Comparison of ENCODE assay signal across 33 cellular contexts in genomic region chr10:126218778-126219649, GRCh38.
"Had no signal": no experiment of that assay in that cellular context is flagged by ENCODE, and none has a peak within 500 bp of the region (broad histone marks: within the 10 kb centered on the region; RNA-seq: fewer than 3 reads in every experiment).

No MANE protein-coding gene starts in this region.

- H3K9ac ChIP-seq: SK-N-SH had no signal

- H3K27ac ChIP-seq: adrenal gland, Peyer's patch, SJSA1 had no signal

- H3K9me3 ChIP-seq: adrenal gland, Peyer's patch, SJSA1, SK-N-SH had no signal

- H3K4me2 ChIP-seq: SK-N-SH had no signal

- H3K4me3 ChIP-seq: adrenal gland, Peyer's patch, SJSA1 had no signal

- H3K36me3 Mint-ChIP-seq: activated naive CD4-positive, alpha-beta T cell treated with anti-CD3 and anti-CD28 coated beads, Interleukin-2, amount 50 U/mL, for 72 hours; brain; WTC11 had no signal

- H3K27me3 Mint-ChIP-seq: activated CD4-positive, alpha-beta T cell treated with anti-CD3 and anti-CD28 coated beads for 36 hours; activated CD4-positive, alpha-beta T cell treated with anti-CD3 and anti-CD28 coated beads, Interleukin-2, amount 10 ng/mL, durations not matched to agents 7 days and 5 days had no signal

- DNase-seq: activated CD4-positive, alpha-beta T cell treated with anti-CD3 and anti-CD28 coated beads for 36 hours; activated CD4-positive, alpha-beta T cell treated with anti-CD3 and anti-CD28 coated beads, Interleukin-2, amount 10 ng/mL, durations not matched to agents 7 days and 5 days; activated CD4-positive, alpha-beta T cell treated with anti-CD3 and anti-CD28 coated beads, Interleukin-2, amount 50 U/mL, for 48 hours; activated CD8-positive, alpha-beta T cell treated with anti-CD3 and anti-CD28 coated beads, Interleukin-2, amount 10 ng/mL, durations not matched to agents 7 days and 5 days; activated gamma-delta T cell; activated naive CD4-positive, alpha-beta T cell treated with Interleukin-2 at 50 U/mL for 16 hours; activated T-cell treated with anti-CD3 and anti-CD28 coated beads, Interleukin-2, amount 50 U/mL, for 24 hours; adrenal gland; anterior cingulate cortex; caudate nucleus; cerebellar nuclear complex; KG1; NCI-H1105; NCI-H1417 treated with DMSO at 0.1 percent for 48 hours; NCI-H187 treated with DMSO at 0.1 percent for 48 hours; NCI-H2081; NCI-H2171 treated with DMSO at 0.1 percent for 48 hours; NCI-H2227 treated with DMSO at 0.1 percent for 48 hours; NCI-H446; NCI-H510A treated with DMSO at 0.1 percent for 48 hours; NCI-H526 treated with DMSO at 0.1 percent for 48 hours; PC-3; Peyer's patch; RPMI8226; SHP77 treated with DMSO at 0.1 percent for 48 hours; SK-N-SH had no signal

- H3K4me1 Mint-ChIP-seq: activated CD4-positive, alpha-beta T cell treated with anti-CD3 and anti-CD28 coated beads for 36 hours; activated CD4-positive, alpha-beta T cell treated with anti-CD3 and anti-CD28 coated beads, Interleukin-2, amount 10 ng/mL, durations not matched to agents 7 days and 5 days had no signal

- H3K9me3 Mint-ChIP-seq: activated CD4-positive, alpha-beta T cell treated with anti-CD3 and anti-CD28 coated beads, Interleukin-2, amount 10 ng/mL, durations not matched to agents 7 days and 5 days; activated naive CD4-positive, alpha-beta T cell treated with anti-CD3 and anti-CD28 coated beads, Interleukin-2, amount 50 U/mL, for 72 hours; activated T-cell treated with anti-CD3 and anti-CD28 coated beads, Interleukin-2, amount 50 U/mL, for 24 hours; activated T-helper 2 cell treated with anti-CD3 and anti-CD28 coated beads, Interferon-gamma antibody, Interleukin-2, Interleukin-4, amounts not matched to agents 10 μg/mL and 5 μg/mL and 100 μg/mL, durations not matched to agents 14 hours and 24 hours and 36 hours; T-helper 1 cell treated with Interleukin-12 subunit alpha and Interleukin-12 subunit beta and Interleukin-4 antibody, amounts not matched to agents 30 μg/mL and 1 μg/mL, for 36 hours; T-helper 2 cell treated with Interferon-gamma antibody and Interleukin-4, amounts not matched to agents 5 μg/mL and 100 μg/mL, for 36 hours; WTC11 had no signal

- H3K9me2 ChIP-seq: SK-N-SH had no signal

- H3K27ac Mint-ChIP-seq: activated CD4-positive, alpha-beta T cell treated with anti-CD3 and anti-CD28 coated beads for 36 hours; activated CD4-positive, alpha-beta T cell treated with anti-CD3 and anti-CD28 coated beads, Interleukin-2, amount 10 ng/mL, durations not matched to agents 7 days and 5 days; activated CD8-positive, alpha-beta T cell treated with anti-CD3 and anti-CD28 coated beads, Interleukin-2, amount 10 ng/mL, durations not matched to agents 7 days and 5 days; activated naive CD4-positive, alpha-beta T cell treated with anti-CD3 and anti-CD28 coated beads, Interleukin-2, amount 50 U/mL, for 72 hours; activated T-cell treated with anti-CD3 and anti-CD28 coated beads, Interleukin-2, amount 50 U/mL, for 24 hours; activated T-helper 2 cell treated with anti-CD3 and anti-CD28 coated beads, Interferon-gamma antibody, Interleukin-2, Interleukin-4, amounts not matched to agents 10 μg/mL and 5 μg/mL and 100 μg/mL, durations not matched to agents 14 hours and 24 hours and 36 hours; T-helper 1 cell treated with Interleukin-12 subunit alpha and Interleukin-12 subunit beta and Interleukin-4 antibody, amounts not matched to agents 30 μg/mL and 1 μg/mL, for 36 hours; T-helper 2 cell treated with Interferon-gamma antibody and Interleukin-4, amounts not matched to agents 5 μg/mL and 100 μg/mL, for 36 hours; WTC11 had no signal

- H3K4me1 ChIP-seq: Peyer's patch had no signal

- H3K36me3 ChIP-seq: adrenal gland, Peyer's patch, SJSA1 had no signal

- H3K4me3 Mint-ChIP-seq: activated CD4-positive, alpha-beta T cell treated with anti-CD3 and anti-CD28 coated beads for 36 hours; activated CD4-positive, alpha-beta T cell treated with anti-CD3 and anti-CD28 coated beads, Interleukin-2, amount 10 ng/mL, durations not matched to agents 7 days and 5 days; activated CD8-positive, alpha-beta T cell treated with anti-CD3 and anti-CD28 coated beads, Interleukin-2, amount 10 ng/mL, durations not matched to agents 7 days and 5 days; activated T-cell treated with anti-CD3 and anti-CD28 coated beads, Interleukin-2, amount 50 U/mL, for 24 hours; brain; T-helper 1 cell treated with Interleukin-12 subunit alpha and Interleukin-12 subunit beta and Interleukin-4 antibody, amounts not matched to agents 30 μg/mL and 1 μg/mL, for 36 hours; T-helper 2 cell treated with Interferon-gamma antibody and Interleukin-4, amounts not matched to agents 5 μg/mL and 100 μg/mL, for 36 hours; WTC11 had no signal

- H3K27me3 ChIP-seq: adrenal gland, Peyer's patch, SJSA1 had no signal
